In genomic region chr7:94003446-94004023, GRCh38 we compare ENCODE assay signal across 2 cellular contexts.
TF ChIP-seq lines count a peak whose summit lies in the region.

No MANE protein-coding gene starts in this region.

TF ChIP-seq in HCT116, 20 proteins besides CTCF, POLR2A, EP300 and RAD21:
- TF ChIP-seq FOSL1 (IDR thresholded peaks at IDR 0.05; ENCODE audit: low read depth), result no peak
- TF ChIP-seq CBX3 (IDR thresholded peaks at IDR 0.05; ENCODE audit: low read depth), result no peak
- TF ChIP-seq EZH2 (IDR thresholded peaks at IDR 0.05), result no peak
- no peak for TF ChIP-seq ZBTB33 (IDR thresholded peaks at IDR 0.05; ENCODE audit: extremely low read depth, insufficient replicate concordance, low read length)
- TF ChIP-seq MAX (IDR thresholded peaks at IDR 0.05), result no peak
- no peak for TF ChIP-seq SP1 (IDR thresholded peaks at IDR 0.05; ENCODE audit: low read depth)
- no peak for TF ChIP-seq REST (IDR thresholded peaks at IDR 0.05; ENCODE audit: low read depth)

TF ChIP-seq in GM12878, 131 proteins besides CTCF, POLR2A, EP300 and RAD21:
- peak; percentile 13; the same call in 1 of the 2 replicates for TF ChIP-seq MTA2 (IDR thresholded peaks at IDR 0.05; ENCODE audit: low read depth)
- no peak for TF ChIP-seq TCF12 (IDR thresholded peaks at IDR 0.05; ENCODE audit: low read depth, low read length)
- TF ChIP-seq MLLT1 (IDR thresholded peaks at IDR 0.05), result peak; percentile 72
- 0 out of 2 replicates have a peak, but pooled peaks have one; percentile 2 for TF ChIP-seq EED (IDR thresholded peaks at IDR 0.05; ENCODE audit: low read depth)
- TF ChIP-seq ZZZ3 (IDR thresholded peaks at IDR 0.05; ENCODE audit: control insufficient read depth, insufficient read length, low read depth), result no peak
